In genomic region chr1:24636661-24637357, GRCh38 we compare ENCODE assay signal across 19 cellular contexts. TPM values are rescaled to one million over a fixed set of nuclear protein-coding genes. Genes with fewer than 3 reads are reported as not detected.
DNase-seq lines count a peak whose midpoint lies in the region; ATAC-seq and TF ChIP-seq lines count a peak whose summit lies in the region.
"Had no signal": no experiment of that assay in that cellular context is flagged by ENCODE, and none has a peak within 500 bp of the region (broad histone marks: within the 10 kb centered on the region; RNA-seq: fewer than 3 reads in every experiment).

No MANE protein-coding gene starts in this region.

- no peak overlapping the region for H3K4me3 Mint-ChIP-seq in CD4-positive, alpha-beta T cell
- H3K4me3 Mint-ChIP-seq: CD14-positive monocyte; CD8-positive, alpha-beta T cell had no signal

- H3K27me3 Mint-ChIP-seq in CD4-positive, alpha-beta T cell = peaks cover 7% of the 10 kb centered on the region

- no peaks in the 10 kb centered on the region for H3K9me3 ChIP-seq in CD4-positive, alpha-beta T cell (ENCODE audit: control insufficient read depth, low read length)
- H3K9me3 ChIP-seq: BLaER1, HAP-1 had no signal

- intact Hi-C loops in CD4-positive, alpha-beta T cell (cut with DNase I, micrococcal nuclease) = loop anchor here (2.0 to 10.0 kb wide), 5 partner anchors 50 to 486 kb away; partner anchors contain the start of gene NIPAL3 (in 1 of the 2)

- no peaks in the 10 kb centered on the region for H3K27me3 ChIP-seq in CD4-positive, alpha-beta T cell (ENCODE audit: control insufficient read depth, insufficient read depth, low read length)
- H3K27me3 ChIP-seq: BLaER1 had no signal

- H3K36me3 Mint-ChIP-seq in CD4-positive, alpha-beta T cell (ENCODE audit: low read depth) = peaks cover 6% of the 10 kb centered on the region
- H3K36me3 Mint-ChIP-seq: CD14-positive monocyte had no signal

- no peaks in the 10 kb centered on the region for H3K9me3 Mint-ChIP-seq in CD4-positive, alpha-beta T cell
- H3K9me3 Mint-ChIP-seq: CD8-positive, alpha-beta T cell; IgD-negative memory B cell had no signal

- no peak overlapping the region for H3K27ac ChIP-seq in CD4-positive, alpha-beta T cell (ENCODE audit: low read depth, low read length)
- H3K27ac ChIP-seq: BLaER1, GM23248 had no signal

- TF ChIP-seq CTCF in CD4-positive, alpha-beta T cell (IDR thresholded peaks at IDR 0.05) = no peak
- no peak for TF ChIP-seq CTCF in fibroblast of the aortic adventitia (IDR thresholded peaks at IDR 0.05; ENCODE audit: insufficient read depth, low read length)

- CTCF ChIA-PET in CD4-positive, alpha-beta T cell (lab: Charles Lee) = interaction anchor here (1.2 kb wide), 2 partner anchors 104 to 438 kb away, joined by 3 to 4 read pairs; no protein-coding TSS in a partner anchor

- no peak for DNase-seq in CD4-positive, alpha-beta T cell
- peak; percentile 21 for DNase-seq in NCI-H226
- peak; percentile 79 for DNase-seq in amniotic epithelial cell (ENCODE audit: low read depth)
- peak; percentile 25 for DNase-seq in fibroblast of the aortic adventitia (ENCODE audit: low read depth)
- no peak for DNase-seq in activated T-cell treated with anti-CD3 and anti-CD28 coated beads, Interleukin-2, amount 50 U/mL, for 48 hours
- DNase-seq: 8988T; Calu3; CD8-positive, alpha-beta T cell; DMS79 treated with DMSO at 0.1 percent for 48 hours; GF-D8; GM23248 had no signal

- ATAC-seq in CD4-positive, alpha-beta T cell (ENCODE audit: poor library complexity) = no peak
- no peak for ATAC-seq in GM18520 (IDR thresholded peaks at IDR 0.05; ENCODE audit: unreplicated experiment)
- ATAC-seq in HG03378 (IDR thresholded peaks at IDR 0.05; ENCODE audit: unreplicated experiment) = no peak
- no peak for ATAC-seq in HG03565 (IDR thresholded peaks at IDR 0.05; ENCODE audit: unreplicated experiment)
- ATAC-seq: CD8-positive, alpha-beta T cell; HepG2 had no signal

- POLR2A ChIA-PET in CD4-positive, alpha-beta T cell (lab: Charles Lee) = interaction anchor here (1.2 kb wide), 1 partner anchor 438 kb away, joined by 3 read pairs; no protein-coding TSS in a partner anchor

- H3K27ac Mint-ChIP-seq in CD4-positive, alpha-beta T cell = peak overlapping the region; percentile 33
- H3K27ac Mint-ChIP-seq: CD14-positive monocyte; CD8-positive, alpha-beta T cell; IgD-negative memory B cell had no signal

- H3K4me1 Mint-ChIP-seq in CD4-positive, alpha-beta T cell (ENCODE audit: low read depth) = peaks cover 16% of the 10 kb centered on the region

- no peak overlapping the region for H3K4me3 ChIP-seq in fibroblast of the aortic adventitia (ENCODE audit: low read depth, low read length)
- H3K4me3 ChIP-seq: BLaER1, GM23248, HAP-1 had no signal

RNA-seq across cellular contexts. Expression of gene SRRM1, which starts 6.3 kb away (rescaled TPM):
- 100 to 1,000 TPM; 338 to 360 TPM for total RNA-seq in CD4-positive, alpha-beta T cell
- 74.3 and 108 TPM in 2 replicates for total RNA-seq in fibroblast of the aortic adventitia (ENCODE audit: low replicate concordance)

Comparison
In these comparisons a context has a peak if more than half of its experiments do, and no peak if none do; other contexts are left out.
1. DNase-seq: peak in NCI-H226 (single experiment), amniotic epithelial cell (single experiment) and fibroblast of the aortic adventitia (single experiment); none in CD4-positive, alpha-beta T cell (0 of 10) and activated T-cell treated with anti-CD3 and anti-CD28 coated beads, Interleukin-2, amount 50 U/mL, for 48 hours (0 of 2).